In genomic region chr15:29090617-29091466, GRCh38 we compare ENCODE assay signal across 9 cellular contexts.
DNase-seq lines count a peak whose midpoint lies in the region; ATAC-seq and TF ChIP-seq lines count a peak whose summit lies in the region.
"Had no signal": no experiment of that assay in that cellular context is flagged by ENCODE, and none has a peak within 500 bp of the region (broad histone marks: within the 10 kb centered on the region; RNA-seq: fewer than 3 reads in every experiment).

No MANE protein-coding gene starts in this region.

- no peak overlapping the region for H3K4me2 ChIP-seq in fibroblast of lung (ENCODE audit: extremely low read depth, insufficient read depth, low read length)

- H3K4me1 ChIP-seq in fibroblast of lung (ENCODE audit: control insufficient read depth, extremely low read depth, insufficient read depth, low read length), result no peaks in the 10 kb centered on the region
- H3K4me1 ChIP-seq in spleen, result peaks cover 0 to 27% (median 10%) of the 10 kb centered on the region in 6 donors

- H2AFZ ChIP-seq in fibroblast of lung (ENCODE audit: low read length), result no peak overlapping the region

- ATAC-seq in HG03460 (IDR thresholded peaks at IDR 0.05; ENCODE audit: unreplicated experiment) (no peak), HG02610 (IDR thresholded peaks at IDR 0.05; ENCODE audit: unreplicated experiment) (no peak), HG02852 (IDR thresholded peaks at IDR 0.05; ENCODE audit: unreplicated experiment) (no peak)

- DNase-seq in Daoy (ENCODE audit: low read depth) (peak; percentile 26), KG1 (lab: John Stamatoyannopoulos, UW) (peak; percentile 3), fibroblast of lung (ENCODE audit: low read depth in 2 of 2) (peak in 1 of 2 donors; percentile 28), spleen (peak; percentile 78)
- peak; percentile 21 for DNase-seq in activated CD8-positive, alpha-beta memory T cell treated with anti-CD3 and anti-CD28 coated beads, Interleukin-2, amount 50 U/mL, for 1 hour (ENCODE audit: extremely low read depth)
- DNase-seq: right cardiac atrium had no signal

- intact Hi-C loops in spleen (cut with DNase I; ENCODE audit: low total_unique reads), result no loop called here

- H3K27ac ChIP-seq in fibroblast of lung (ENCODE audit: insufficient read depth, low read length), result no peak overlapping the region
- H3K27ac ChIP-seq in spleen, result peak overlapping the region in 6 of 8 donors; percentile 20 to 76 (median 45)

- no peaks in the 10 kb centered on the region for H4K20me1 ChIP-seq in fibroblast of lung (ENCODE audit: control insufficient read depth, extremely low read depth, insufficient read depth, low read length)

- H3K9me3 ChIP-seq in fibroblast of lung (ENCODE audit: control insufficient read depth, insufficient read depth, low read depth, low read length) (no peaks in the 10 kb centered on the region), spleen (no peaks in the 10 kb centered on the region)

- H3K9ac ChIP-seq in fibroblast of lung (ENCODE audit: insufficient read depth, low read length), result no peak overlapping the region

- 77 to 85% (median 83%) methylated on average over 14 to 15 of the region's 15 CpGs for WGBS in spleen, 5 donors

- TF ChIP-seq POLR2A in spleen (IDR thresholded peaks at IDR 0.05), result no peak

- H3K36me3 ChIP-seq in fibroblast of lung (ENCODE audit: control insufficient read depth, insufficient read depth, low read length), result no peaks in the 10 kb centered on the region
- peaks cover 0 to 19% (median 0%) of the 10 kb centered on the region in 6 donors for H3K36me3 ChIP-seq in spleen

- TF ChIP-seq CTCF in fibroblast of lung (conservative IDR thresholded peaks at IDR 0.05 in 1 of 2, IDR thresholded peaks at IDR 0.05 in 1 of 2; ENCODE audit: low read depth in 1 of 2, low read length in 2 of 2), result peak; percentile 60 to 89
- peak; percentile 51 to 86 (median 75) for TF ChIP-seq CTCF in spleen (IDR thresholded peaks at IDR 0.05 in 8 of 11, conservative IDR thresholded peaks at IDR 0.05 in 3 of 11)

- H3K4me3 ChIP-seq in fibroblast of lung (replicated peaks in 1 of 4; ENCODE audit: control extremely low read depth in 1 of 4, insufficient read depth in 1 of 4, low read depth in 3 of 4, low read length in 4 of 4) (no peak overlapping the region), spleen (no peak overlapping the region)

- no peaks in the 10 kb centered on the region for H3K79me2 ChIP-seq in fibroblast of lung (ENCODE audit: control insufficient read depth, insufficient read depth, low read length)

- no peaks in the 10 kb centered on the region for H3K27me3 ChIP-seq in fibroblast of lung (ENCODE audit: control insufficient read depth, insufficient read depth, low read length)
- peaks cover 0 to 8% (median 0%) of the 10 kb centered on the region in 7 donors for H3K27me3 ChIP-seq in spleen (replicated peaks in 1 of 7)
